Comparison of ENCODE assay signal across 27 cellular contexts in genomic region chr21:22106720-22107410, GRCh38.
"Had no signal": no experiment of that assay in that cellular context is flagged by ENCODE, and none has a peak within 500 bp of the region (broad histone marks: within the 10 kb centered on the region; RNA-seq: fewer than 3 reads in every experiment).

No MANE protein-coding gene starts in this region.

- H3K4me1 ChIP-seq: pancreas, prostate gland, right lobe of liver, sigmoid colon, stomach, thyroid gland, transverse colon, upper lobe of right lung, vagina had no signal

- ATAC-seq: naive thymus-derived CD8-positive, alpha-beta T cell; natural killer cell treated with Interleukin-12 subunit alpha and Interleukin-12 subunit beta and Interleukin-15 and Interleukin-18, amount 100 ng/mL, for 72 hours; pancreas; right cardiac atrium; right lobe of liver; stimulated activated effector memory CD8-positive, alpha-beta T cell treated with anti-CD3 and anti-CD28 coated beads, Interleukin-12 subunit alpha, Interleukin-12 subunit beta, amount 100 ng/mL, for 72 hours; stimulated activated naive B cell treated with anti-CD40 and anti-IgM and Interleukin-4, amounts not matched to agents 10 μg/mL and 1 μg/mL and 100 μg/mL, for 72 hours; upper lobe of right lung had no signal

- H3K4me3 ChIP-seq: pancreas, prostate gland, right lobe of liver, sigmoid colon, stomach, thoracic aorta, thyroid gland, transverse colon, upper lobe of right lung, vagina had no signal

- H3K9me3 Mint-ChIP-seq: nephron progenitor cell, type B pancreatic cell had no signal

- H3K36me3 ChIP-seq: neutrophil, pancreas, prostate gland, right lobe of liver, sigmoid colon, stomach, thoracic aorta, thyroid gland, transverse colon, upper lobe of right lung, vagina had no signal

- H3K9me3 ChIP-seq: neutrophil, pancreas, prostate gland, sigmoid colon, thoracic aorta, thyroid gland, transverse colon, upper lobe of right lung, vagina had no signal

- H3K4me3 Mint-ChIP-seq: naive thymus-derived CD8-positive, alpha-beta T cell; natural killer cell treated with Interleukin-12 subunit alpha and Interleukin-12 subunit beta and Interleukin-15 and Interleukin-18, amount 100 ng/mL, for 72 hours; nephron progenitor cell; neural crest cell; stimulated activated effector memory CD8-positive, alpha-beta T cell treated with anti-CD3 and anti-CD28 coated beads, Interleukin-12 subunit alpha, Interleukin-12 subunit beta, amount 100 ng/mL, for 72 hours; stimulated activated naive B cell treated with anti-CD40 and anti-IgM and Interleukin-4, amounts not matched to agents 10 μg/mL and 1 μg/mL and 100 μg/mL, for 72 hours; stimulated activated naive CD8-positive, alpha-beta T cell treated with anti-CD3 and anti-CD28 coated beads, Interleukin-15, Interleukin-2, amounts not matched to agents 100 ng/mL and 50 ng/mL, for 24 hours; type B pancreatic cell had no signal

- H3K27ac Mint-ChIP-seq: natural killer cell treated with Interleukin-12 subunit alpha and Interleukin-12 subunit beta and Interleukin-15 and Interleukin-18, amount 100 ng/mL, for 72 hours; nephron progenitor cell; stimulated activated effector memory CD8-positive, alpha-beta T cell treated with anti-CD3 and anti-CD28 coated beads, Interleukin-12 subunit alpha, Interleukin-12 subunit beta, amount 100 ng/mL, for 72 hours; stimulated activated naive B cell treated with anti-CD40 and anti-IgM and Interleukin-4, amounts not matched to agents 10 μg/mL and 1 μg/mL and 100 μg/mL, for 72 hours; stimulated activated naive CD8-positive, alpha-beta T cell treated with anti-CD3 and anti-CD28 coated beads, Interleukin-15, Interleukin-2, amounts not matched to agents 100 ng/mL and 50 ng/mL, for 24 hours; type B pancreatic cell had no signal

- H3K4me1 Mint-ChIP-seq: naive thymus-derived CD8-positive, alpha-beta T cell; nephron progenitor cell; neural crest cell; stimulated activated effector memory CD8-positive, alpha-beta T cell treated with anti-CD3 and anti-CD28 coated beads, Interleukin-12 subunit alpha, Interleukin-12 subunit beta, amount 100 ng/mL, for 72 hours; stimulated activated naive B cell treated with anti-CD40 and anti-IgM and Interleukin-4, amounts not matched to agents 10 μg/mL and 1 μg/mL and 100 μg/mL, for 72 hours had no signal

- H3K27me3 ChIP-seq: neutrophil, pancreas, right lobe of liver, sigmoid colon, stomach, thyroid gland, transverse colon, upper lobe of right lung, vagina had no signal

- H3K27me3 Mint-ChIP-seq: naive thymus-derived CD8-positive, alpha-beta T cell; natural killer cell treated with Interleukin-12 subunit alpha and Interleukin-12 subunit beta and Interleukin-15 and Interleukin-18, amount 100 ng/mL, for 72 hours; stimulated activated naive B cell treated with anti-CD40 and anti-IgM and Interleukin-4, amounts not matched to agents 10 μg/mL and 1 μg/mL and 100 μg/mL, for 72 hours; stimulated activated naive CD8-positive, alpha-beta T cell treated with anti-CD3 and anti-CD28 coated beads, Interleukin-15, Interleukin-2, amounts not matched to agents 100 ng/mL and 50 ng/mL, for 24 hours; type B pancreatic cell had no signal

- H3K36me3 Mint-ChIP-seq: stimulated activated effector memory CD8-positive, alpha-beta T cell treated with anti-CD3 and anti-CD28 coated beads, Interleukin-12 subunit alpha, Interleukin-12 subunit beta, amount 100 ng/mL, for 72 hours; stimulated activated naive B cell treated with anti-CD40 and anti-IgM and Interleukin-4, amounts not matched to agents 10 μg/mL and 1 μg/mL and 100 μg/mL, for 72 hours; type B pancreatic cell had no signal

- DNase-seq: naive thymus-derived CD8-positive, alpha-beta T cell; nephron progenitor cell; nucleus accumbens; pancreas; right cardiac atrium; right lobe of liver; sigmoid colon; small intestine; stimulated activated CD4-positive, alpha-beta T cell treated with anti-CD3 and anti-CD28 coated beads, Interleukin-15, amount 100 ng/mL, for 24 hours; stimulated activated CD4-positive, alpha-beta T cell treated with anti-CD3 and anti-CD28 coated beads, Interleukin-2, amount 100 ng/mL, for 24 hours; stimulated activated CD4-positive, alpha-beta T cell treated with anti-CD3 and anti-CD28 coated beads, Interleukin-2, amount 100 ng/mL, for 48 hours; stimulated activated CD4-positive, alpha-beta T cell treated with anti-CD3 and anti-CD28 coated beads, Interleukin-4, amount 100 ng/mL, for 24 hours; stimulated activated naive B cell treated with anti-CD40 and anti-IgM and Interleukin-4, amounts not matched to agents 10 μg/mL and 1 μg/mL and 100 μg/mL, for 72 hours; stimulated activated naive CD4-positive, alpha-beta T cell treated with Interleukin-2 at 50 U/mL for 16 hours; stomach; thyroid gland; transverse colon; upper lobe of right lung had no signal

- H3K27ac ChIP-seq: neutrophil, pancreas, prostate gland, right lobe of liver, sigmoid colon, stomach, thoracic aorta, thyroid gland, transverse colon, upper lobe of right lung, vagina had no signal
